Comparison of ENCODE assay signal across 29 cellular contexts in the genomic region with DNA sequence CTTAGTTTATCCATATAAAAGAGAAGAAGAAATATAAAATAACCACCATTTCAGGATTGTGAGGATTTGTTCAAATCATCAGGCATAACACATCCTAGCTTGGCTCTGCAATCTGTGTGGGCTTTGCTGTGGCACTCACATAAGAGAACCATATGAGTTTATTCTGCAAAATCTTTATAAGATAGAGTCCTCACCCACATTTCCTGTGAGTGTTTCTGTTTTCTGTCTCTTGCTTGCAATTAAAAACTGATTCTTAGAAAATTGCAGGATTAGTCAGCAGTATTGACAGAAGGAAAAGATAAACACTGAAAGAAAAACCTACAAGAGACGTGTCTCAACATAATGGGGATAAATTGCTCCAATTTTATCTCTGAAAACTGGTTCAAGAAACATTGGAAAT.
A peak's percentile ranks its signal among the peaks of the same experiment; 100 is the strongest.
DNase-seq lines count a peak whose midpoint lies in the region; ATAC-seq, FAIRE-seq and TF ChIP-seq lines count a peak whose summit lies in the region.
"Had no signal": no experiment of that assay in that cellular context is flagged by ENCODE, and none has a peak within 500 bp of the region (broad histone marks: within the 10 kb centered on the region; RNA-seq: fewer than 3 reads in every experiment).

No MANE protein-coding gene starts in this region.

- no peak for FAIRE-seq in endothelial cell of umbilical vein (lab: Jason Lieb, UNC)
- FAIRE-seq: G401.6, TTC549 had no signal

- dilution Hi-C loops in endothelial cell of umbilical vein (cut with MboI; ENCODE audit: extremely low pct_ligation_motif_present, low sequenced_read_pairs), result no loop called here

- peak overlapping the region; percentile 29 for H3K27ac Mint-ChIP-seq in progenitor cell of endocrine pancreas
- H3K27ac Mint-ChIP-seq: activated CD8-positive, alpha-beta T cell treated with anti-CD3 and anti-CD28 coated beads, Interleukin-2, amount 10 ng/mL, durations not matched to agents 7 days and 5 days; activated naive CD8-positive, alpha-beta T cell treated with anti-CD3 and anti-CD28 coated beads for 36 hours; CD4-positive, CD25-positive, alpha-beta regulatory T cell; natural killer cell; type B pancreatic cell had no signal

- H3K4me3 ChIP-seq in endothelial cell of umbilical vein (replicated peaks in 1 of 3; ENCODE audit: insufficient read depth in 1 of 3, low read depth in 1 of 3, low read length in 3 of 3), result no peak overlapping the region
- H3K4me3 ChIP-seq: left ventricle myocardium inferior had no signal

- intact Hi-C loops in endothelial cell of umbilical vein (cut with micrococcal nuclease), result no loop called here

- peaks cover 38% of the 10 kb centered on the region for H3K4me1 Mint-ChIP-seq in progenitor cell of endocrine pancreas (ENCODE audit: low read depth)
- H3K4me1 Mint-ChIP-seq: activated naive CD8-positive, alpha-beta T cell treated with anti-CD3 and anti-CD28 coated beads for 36 hours; CD4-positive, CD25-positive, alpha-beta regulatory T cell; central memory CD8-positive, alpha-beta T cell; natural killer cell had no signal

- no peaks in the 10 kb centered on the region for H3K79me2 ChIP-seq in endothelial cell of umbilical vein (ENCODE audit: control insufficient read depth, insufficient read depth, low read length)

- no peaks in the 10 kb centered on the region for H3K9me3 Mint-ChIP-seq in progenitor cell of endocrine pancreas (ENCODE audit: low read depth)
- H3K9me3 Mint-ChIP-seq: type B pancreatic cell had no signal

- no peak for ATAC-seq in HG03432 (IDR thresholded peaks at IDR 0.05; ENCODE audit: unreplicated experiment)
- ATAC-seq: activated CD8-positive, alpha-beta T cell treated with anti-CD3 and anti-CD28 coated beads, Interleukin-2, amount 10 ng/mL, durations not matched to agents 7 days and 5 days; natural killer cell had no signal

- POLR2A ChIA-PET in endothelial cell of umbilical vein (lab: Charles Lee), result no interaction called here

- CTCF ChIA-PET in endothelial cell of umbilical vein (lab: Charles Lee), result no interaction called here

- H3K9me1 ChIP-seq in endothelial cell of umbilical vein (replicated peaks; ENCODE audit: control insufficient read depth, extremely low read depth, insufficient read depth, low read length), result no peaks in the 10 kb centered on the region

- peak overlapping the region; percentile 56 for H2AFZ ChIP-seq in endothelial cell of umbilical vein (ENCODE audit: low read depth, low read length)

- peaks cover 3% of the 10 kb centered on the region for H3K27me3 Mint-ChIP-seq in progenitor cell of endocrine pancreas
- H3K27me3 Mint-ChIP-seq: activated naive CD8-positive, alpha-beta T cell treated with anti-CD3 and anti-CD28 coated beads for 36 hours; CD4-positive, CD25-positive, alpha-beta regulatory T cell; central memory CD8-positive, alpha-beta T cell; type B pancreatic cell had no signal

- H4K20me1 ChIP-seq in endothelial cell of umbilical vein (replicated peaks; ENCODE audit: control insufficient read depth, extremely low read depth, insufficient read depth, low read length), result no peaks in the 10 kb centered on the region

- TF ChIP-seq CTCF in endothelial cell of umbilical vein (IDR thresholded peaks at IDR 0.05; ENCODE audit: extremely low read depth in 1 of 2, insufficient read depth in 1 of 2, low read depth in 1 of 2, low read length in 2 of 2) (no peak), progenitor cell of endocrine pancreas (IDR thresholded peaks at IDR 0.05; ENCODE audit: unreplicated experiment) (no peak)

- H3K36me3 Mint-ChIP-seq in progenitor cell of endocrine pancreas (ENCODE audit: insufficient read depth), result no peaks in the 10 kb centered on the region
- H3K36me3 Mint-ChIP-seq: activated naive CD8-positive, alpha-beta T cell treated with anti-CD3 and anti-CD28 coated beads for 36 hours; CD4-positive, CD25-positive, alpha-beta regulatory T cell; natural killer cell; type B pancreatic cell had no signal

- no TSS peak for BruUV-seq in endothelial cell of umbilical vein (replicated peaks; lab: Mats Ljungman, UMichigan)

- TF ChIP-seq POLR2A in endothelial cell of umbilical vein (IDR thresholded peaks at IDR 0.05; ENCODE audit: low read depth, low read length), result no peak

- peak; percentile 21 for DNase-seq in ELR (ENCODE audit: low read depth)
- DNase-seq in NCI-H146 treated with DMSO at 0.1 percent for 48 hours (lab: John Stamatoyannopoulos, UW; ENCODE audit: unreplicated experiment), result peak; percentile 35
- no peak for DNase-seq in endothelial cell of umbilical vein (ENCODE audit: low read depth, low spot score)
- DNase-seq in progenitor cell of endocrine pancreas (ENCODE audit: low spot score, unreplicated experiment), result no peak
- DNase-seq in stimulated activated CD4-positive, alpha-beta T cell treated with anti-CD3 and anti-CD28 coated beads, Interleukin-2, amount 100 ng/mL, for 24 hours, result no peak
- DNase-seq in NCI-H1694 treated with DMSO at 0.1 percent for 48 hours (lab: John Stamatoyannopoulos, UW), result no peak
- DNase-seq: activated CD4-positive, alpha-beta T cell treated with anti-CD3 and anti-CD28 coated beads for 1 hour; activated CD8-positive, alpha-beta T cell treated with anti-CD3 and anti-CD28 coated beads, Interleukin-2, amount 10 ng/mL, durations not matched to agents 7 days and 5 days; activated effector memory CD4-positive, alpha-beta T cell treated with Interleukin-2 at 50 U/mL for 16 hours; activated naive CD8-positive, alpha-beta T cell treated with anti-CD3 and anti-CD28 coated beads for 36 hours; CD4-positive, CD25-positive, alpha-beta regulatory T cell; dermis blood vessel endothelial cell; islet precursor cell; left ventricle myocardium inferior; midbrain; natural killer cell; NCI-H1092 treated with DMSO at 0.1 percent for 48 hours; NCI-H2029 treated with DMSO at 0.1 percent for 48 hours; NCI-H2227 treated with DMSO at 0.1 percent for 48 hours; NCI-H526 treated with DMSO at 0.1 percent for 48 hours; occipital lobe; RPMI8226; stimulated activated CD4-positive, alpha-beta T cell treated with anti-CD3 and anti-CD28 coated beads, Interleukin-4, amount 100 ng/mL, for 1 hour; T-helper 1 cell had no signal

- H3K4me2 ChIP-seq in endothelial cell of umbilical vein (ENCODE audit: insufficient read depth, low read length), result no peak overlapping the region

- no peak overlapping the region for H3K27ac ChIP-seq in endothelial cell of umbilical vein (ENCODE audit: insufficient read depth, low read depth, low read length)
- H3K27ac ChIP-seq: left ventricle myocardium inferior had no signal

- no peaks in the 10 kb centered on the region for H3K36me3 ChIP-seq in endothelial cell of umbilical vein (ENCODE audit: control insufficient read depth in 2 of 2, extremely low read depth in 1 of 2, insufficient read depth in 2 of 2, low read length in 2 of 2)
- H3K36me3 ChIP-seq: left ventricle myocardium inferior had no signal

- H3K4me1 ChIP-seq in endothelial cell of umbilical vein (ENCODE audit: control insufficient read depth, extremely low read depth, insufficient read depth, low read length), result peaks cover 8% of the 10 kb centered on the region
- H3K4me1 ChIP-seq: left ventricle myocardium inferior had no signal

- H3K9me3 ChIP-seq in endothelial cell of umbilical vein (replicated peaks; ENCODE audit: control insufficient read depth, insufficient read depth, low read length), result no peaks in the 10 kb centered on the region
- H3K9me3 ChIP-seq: left ventricle myocardium inferior had no signal

- no peaks in the 10 kb centered on the region for H3K27me3 ChIP-seq in endothelial cell of umbilical vein (ENCODE audit: control insufficient read depth in 2 of 2, insufficient read depth in 2 of 2, low read length in 2 of 2)

- no peak overlapping the region for H3K9ac ChIP-seq in endothelial cell of umbilical vein (replicated peaks; ENCODE audit: extremely low read depth, insufficient read depth, low read length)

- H3K4me3 Mint-ChIP-seq in progenitor cell of endocrine pancreas (ENCODE audit: low read depth), result no peak overlapping the region
- H3K4me3 Mint-ChIP-seq: activated CD8-positive, alpha-beta T cell treated with anti-CD3 and anti-CD28 coated beads, Interleukin-2, amount 10 ng/mL, durations not matched to agents 7 days and 5 days; activated naive CD8-positive, alpha-beta T cell treated with anti-CD3 and anti-CD28 coated beads for 36 hours; CD4-positive, CD25-positive, alpha-beta regulatory T cell; central memory CD8-positive, alpha-beta T cell; natural killer cell; type B pancreatic cell had no signal

TF ChIP-seq in endothelial cell of umbilical vein, 7 proteins besides CTCF, POLR2A, EP300 and RAD21:
- TF ChIP-seq MYC (IDR thresholded peaks at IDR 0.05; ENCODE audit: low read depth, low read length) (no peak), MAX (IDR thresholded peaks at IDR 0.05; ENCODE audit: insufficient read depth, insufficient read length) (no peak), GATA2 (IDR thresholded peaks at IDR 0.05; ENCODE audit: insufficient read depth, insufficient read length, low read depth, low read length) (no peak), FOS (IDR thresholded peaks at IDR 0.05; ENCODE audit: borderline replicate concordance, insufficient read depth, low read length) (no peak), JUN (IDR thresholded peaks at IDR 0.05; ENCODE audit: borderline replicate concordance, insufficient read depth, insufficient read length, low read depth) (no peak), POLR2AphosphoS5 (IDR thresholded peaks at IDR 0.05; ENCODE audit: insufficient read depth, low read depth, low read length) (no peak), EZH2 (IDR thresholded peaks at IDR 0.05; ENCODE audit: borderline replicate concordance, low read depth, low read length, severe bottlenecking) (no peak)
TF ChIP-seq in endothelial cell of umbilical vein: peak in this region for 0.

Comparison
In these comparisons a context has a peak if more than half of its experiments do, and no peak if none do; other contexts are left out.
1. DNase-seq: peak in ELR (single experiment) and NCI-H146 treated with DMSO at 0.1 percent for 48 hours (single experiment); none in endothelial cell of umbilical vein (single experiment), progenitor cell of endocrine pancreas (single experiment), stimulated activated CD4-positive, alpha-beta T cell treated with anti-CD3 and anti-CD28 coated beads, Interleukin-2, amount 100 ng/mL, for 24 hours (0 of 2) and NCI-H1694 treated with DMSO at 0.1 percent for 48 hours (single experiment).